21 cellular contexts compared by ENCODE assay signal in the genomic region with DNA sequence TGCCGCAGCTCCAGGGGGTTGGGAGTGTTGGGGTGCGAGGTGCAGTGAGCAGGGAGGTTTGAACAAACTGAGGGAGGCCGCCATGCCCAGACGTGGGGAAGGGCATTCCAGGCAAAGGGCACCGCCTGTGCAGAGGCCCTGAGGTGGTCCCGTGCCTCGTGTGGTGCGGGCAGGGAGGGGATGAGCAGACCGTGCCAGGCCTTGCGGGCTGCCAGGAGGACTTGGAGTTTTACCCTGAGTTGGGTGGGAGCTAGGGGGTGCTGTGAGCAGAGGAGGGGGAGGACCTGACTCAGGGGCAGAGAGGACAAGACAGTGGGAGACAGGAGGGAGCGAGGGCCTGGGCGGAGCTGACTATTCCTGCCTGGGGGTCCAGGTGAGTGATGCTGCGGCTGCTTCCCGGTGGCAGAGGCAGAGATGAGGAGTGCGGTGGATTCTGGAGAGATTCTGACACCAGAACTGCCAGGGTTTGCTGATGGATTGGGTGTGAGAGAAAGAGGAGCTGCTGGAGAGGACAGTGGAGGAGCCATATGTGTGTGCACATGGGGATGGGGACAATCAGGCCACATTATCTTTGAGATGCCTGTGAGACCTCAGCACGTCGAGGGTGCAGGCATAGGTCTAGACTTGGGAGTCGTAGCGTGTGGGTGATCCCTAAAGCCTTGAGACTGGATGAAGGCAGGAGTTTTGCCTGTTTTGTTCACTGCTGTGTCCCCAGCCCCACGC. TPM values are rescaled to one million over a fixed set of nuclear protein-coding genes. Genes with fewer than 3 reads are reported as not detected.
DNase-seq lines count a peak whose midpoint lies in the region; ATAC-seq, FAIRE-seq and TF ChIP-seq lines count a peak whose summit lies in the region.
"Had no signal": no experiment of that assay in that cellular context is flagged by ENCODE, and none has a peak within 500 bp of the region (broad histone marks: within the 10 kb centered on the region; RNA-seq: fewer than 3 reads in every experiment).

No MANE protein-coding gene starts in this region.

- H3K9me3 ChIP-seq in endodermal cell (ENCODE audit: control insufficient read depth, low read length) (no peaks in the 10 kb centered on the region), osteoblast (ENCODE audit: low read depth, low read length) (no peaks in the 10 kb centered on the region), Karpas-422 (ENCODE audit: low read length) (no peaks in the 10 kb centered on the region)
- H3K9me3 ChIP-seq: A549, BE2C, SK-N-SH had no signal

- H3K4me1 ChIP-seq in endodermal cell (ENCODE audit: control insufficient read depth, insufficient read depth, low read length) = no peaks in the 10 kb centered on the region
- no peaks in the 10 kb centered on the region for H3K4me1 ChIP-seq in osteoblast (ENCODE audit: insufficient read depth, low read length)
- H3K4me1 ChIP-seq in Karpas-422 (ENCODE audit: low read length) = no peaks in the 10 kb centered on the region
- H3K4me1 ChIP-seq: A549, BE2C had no signal

- H3K4me3 ChIP-seq in endodermal cell (ENCODE audit: low read length) (no peak overlapping the region), osteoblast (ENCODE audit: insufficient read depth, low read length) (no peak overlapping the region), Karpas-422 (ENCODE audit: low read length) (no peak overlapping the region)
- H3K4me3 ChIP-seq: A549 had no signal

- H3K9ac ChIP-seq in endodermal cell (ENCODE audit: extremely low read depth, low read length, poor library complexity, severe bottlenecking) (no peak overlapping the region), Karpas-422 (ENCODE audit: low read length) (no peak overlapping the region)
- H3K9ac ChIP-seq: SK-N-SH had no signal

- H3K36me3 ChIP-seq in endodermal cell (ENCODE audit: control insufficient read depth, insufficient read depth, low read length) (no peaks in the 10 kb centered on the region), osteoblast (ENCODE audit: insufficient read depth, low read length) (no peaks in the 10 kb centered on the region), Karpas-422 (ENCODE audit: insufficient read depth, low read length) (no peaks in the 10 kb centered on the region)
- H3K36me3 ChIP-seq: BE2C had no signal

- ATAC-seq in activated CD8-positive, alpha-beta memory T cell treated with anti-CD3 and anti-CD28 coated beads, Interleukin-2, amount 10 ng/mL, durations not matched to agents 7 days and 5 days = no peak
- ATAC-seq: A549; activated CD4-positive, CD25-positive, alpha-beta regulatory T cell treated with anti-CD3 and anti-CD28 coated beads, Interleukin-2, amount 50 U/mL, for 24 hours; left colon had no signal

- H2AFZ ChIP-seq in osteoblast (ENCODE audit: low read length) (no peak overlapping the region), Karpas-422 (ENCODE audit: low read length) (no peak overlapping the region)

- no peaks in the 10 kb centered on the region for H4K20me1 ChIP-seq in osteoblast (ENCODE audit: insufficient read depth, low read length)
- H4K20me1 ChIP-seq in Karpas-422 (ENCODE audit: insufficient read depth, low read depth, low read length) = no peaks in the 10 kb centered on the region

- peak; percentile 8 for DNase-seq in activated CD8-positive, alpha-beta memory T cell treated with anti-CD3 and anti-CD28 coated beads, Interleukin-2, amount 50 U/mL, for 4 hours
- no peak for DNase-seq in activated CD8-positive, alpha-beta memory T cell treated with anti-CD3 and anti-CD28 coated beads, Interleukin-2, amount 10 ng/mL, durations not matched to agents 7 days and 5 days
- DNase-seq in HTR-8/SVneo (ENCODE audit: insufficient read length, low spot score) (no peak), endodermal cell (peak; percentile 44), osteoblast (ENCODE audit: insufficient read length, low spot score, missing footprints) (peak; percentile 61), NCI-H748 (lab: John Stamatoyannopoulos, UW; ENCODE audit: unreplicated experiment) (no peak), Karpas-422 (no peak), hippocampal formation (lab: John Stamatoyannopoulos, UW) (no peak)
- DNase-seq: activated naive CD4-positive, alpha-beta T cell; BE2C; effector CD8-positive, alpha-beta T cell; left colon; midbrain; NCI-H1417; NCI-H2107; NCI-H510A; SK-N-SH; stimulated activated CD4-positive, alpha-beta T cell treated with anti-CD3 and anti-CD28 coated beads, Interleukin-4, amount 100 ng/mL, for 24 hours had no signal

- H3K9me3 Mint-ChIP-seq in activated CD8-positive, alpha-beta memory T cell treated with anti-CD3 and anti-CD28 coated beads, Interleukin-2, amount 10 ng/mL, durations not matched to agents 7 days and 5 days (ENCODE audit: low read depth) = no peaks in the 10 kb centered on the region
- no peaks in the 10 kb centered on the region for H3K9me3 Mint-ChIP-seq in endodermal cell

- H3K27ac ChIP-seq in endodermal cell (ENCODE audit: low read depth, low read length) (no peak overlapping the region), osteoblast (ENCODE audit: low read depth, low read length) (no peak overlapping the region), Karpas-422 (ENCODE audit: low read length) (no peak overlapping the region)
- H3K27ac ChIP-seq: A549 had no signal

- H3K27ac Mint-ChIP-seq in activated CD8-positive, alpha-beta memory T cell treated with anti-CD3 and anti-CD28 coated beads, Interleukin-2, amount 10 ng/mL, durations not matched to agents 7 days and 5 days = no peak overlapping the region
- no peak overlapping the region for H3K27ac Mint-ChIP-seq in endodermal cell

- 92 to 93% methylated on average over 16 to 20 of the region's 20 CpGs for WGBS in endodermal cell (ENCODE audit: insufficient coverage in 1 of 2, insufficient read length in 1 of 2), 2 experiments

- H3K36me3 Mint-ChIP-seq in activated CD8-positive, alpha-beta memory T cell treated with anti-CD3 and anti-CD28 coated beads, Interleukin-2, amount 10 ng/mL, durations not matched to agents 7 days and 5 days = peaks cover 48% of the 10 kb centered on the region
- peaks cover 5% of the 10 kb centered on the region for H3K36me3 Mint-ChIP-seq in endodermal cell (ENCODE audit: low read depth)

- H3K79me2 ChIP-seq in osteoblast (ENCODE audit: insufficient read depth, low read length) (no peaks in the 10 kb centered on the region), Karpas-422 (ENCODE audit: low read length) (no peaks in the 10 kb centered on the region)

- TF ChIP-seq CTCF in endodermal cell (conservative IDR thresholded peaks at IDR 0.05) = no peak
- no peak for TF ChIP-seq CTCF in osteoblast (IDR thresholded peaks at IDR 0.05; ENCODE audit: extremely low read depth, low read depth, low read length)

- H3K27me3 Mint-ChIP-seq in activated CD8-positive, alpha-beta memory T cell treated with anti-CD3 and anti-CD28 coated beads, Interleukin-2, amount 10 ng/mL, durations not matched to agents 7 days and 5 days = no peaks in the 10 kb centered on the region
- H3K27me3 Mint-ChIP-seq in endodermal cell (ENCODE audit: insufficient read depth) = peaks cover 4% of the 10 kb centered on the region

- H3K27me3 ChIP-seq in endodermal cell (ENCODE audit: control insufficient read depth, insufficient read depth, low read length, poor library complexity, severe bottlenecking) (no peaks in the 10 kb centered on the region), osteoblast (ENCODE audit: insufficient read depth, low read length) (no peaks in the 10 kb centered on the region), Karpas-422 (ENCODE audit: low read length) (no peaks in the 10 kb centered on the region)
- H3K27me3 ChIP-seq: BE2C had no signal

- H3K4me3 Mint-ChIP-seq in activated CD8-positive, alpha-beta memory T cell treated with anti-CD3 and anti-CD28 coated beads, Interleukin-2, amount 10 ng/mL, durations not matched to agents 7 days and 5 days = no peak overlapping the region
- H3K4me3 Mint-ChIP-seq in endodermal cell = no peak overlapping the region

- no peaks in the 10 kb centered on the region for H3K9me2 ChIP-seq in Karpas-422 (replicated peaks; ENCODE audit: insufficient read depth, low read length)
- H3K9me2 ChIP-seq: SK-N-SH had no signal

- no peak overlapping the region for H3K4me2 ChIP-seq in osteoblast (ENCODE audit: insufficient read depth, low read length)
- H3K4me2 ChIP-seq in Karpas-422 (ENCODE audit: low read depth, low read length, poor library complexity, severe bottlenecking) = no peak overlapping the region
- H3K4me2 ChIP-seq: A549, SK-N-SH had no signal

- peaks cover 20% of the 10 kb centered on the region for H3K4me1 Mint-ChIP-seq in activated CD8-positive, alpha-beta memory T cell treated with anti-CD3 and anti-CD28 coated beads, Interleukin-2, amount 10 ng/mL, durations not matched to agents 7 days and 5 days
- peaks cover 6% of the 10 kb centered on the region for H3K4me1 Mint-ChIP-seq in endodermal cell

- FAIRE-seq in HTR-8/SVneo (lab: Jason Lieb, UNC) = peak; percentile 68
- FAIRE-seq: A549, GM18507 had no signal

- CTCF ChIA-PET in activated CD8-positive, alpha-beta memory T cell treated with anti-CD3 and anti-CD28 coated beads, Interleukin-2, amount 10 ng/mL, durations not matched to agents 7 days and 5 days (lab: Charles Lee) = interaction anchor here (1.0 to 20.6 kb wide), 3 partner anchors 12 to 30 kb away, joined by 3 to 621 read pairs (median 3); a partner anchor contains a TSS

RNA-seq across cellular contexts. Expression of a gene that starts 23.4 kb away (rescaled TPM):
- total RNA-seq in activated CD8-positive, alpha-beta memory T cell treated with anti-CD3 and anti-CD28 coated beads, Interleukin-2, amount 10 ng/mL, durations not matched to agents 7 days and 5 days = 100 to 1,000 TPM; 286 to 338 TPM
- total RNA-seq in endodermal cell (10 to 100 TPM in 1 of 2 donors, 1 to 10 TPM in 1; 8.3 to 10.4 TPM), osteoblast (under 0.01 TPM in 2 replicates)
- polyA plus RNA-seq in endodermal cell (2013, experiment 1 of 2) = 1.8 TPM
- polyA plus RNA-seq in endodermal cell (2013, experiment 2 of 2) = 3.1 TPM
- not detected in 2 replicates for total RNA-seq in Karpas-422 (2014; rRNA removed; shearing (Covaris generic); ENCODE audit: low replicate concordance)

Comparison
In these comparisons a context has a peak if more than half of its experiments do, and no peak if none do; other contexts are left out.
1. DNase-seq: peak in activated CD8-positive, alpha-beta memory T cell treated with anti-CD3 and anti-CD28 coated beads, Interleukin-2, amount 50 U/mL, for 4 hours (single experiment), endodermal cell (single experiment) and osteoblast (single experiment); none in activated CD8-positive, alpha-beta memory T cell treated with anti-CD3 and anti-CD28 coated beads, Interleukin-2, amount 10 ng/mL, durations not matched to agents 7 days and 5 days (single experiment), HTR-8/SVneo (single experiment), NCI-H748 (single experiment), Karpas-422 (single experiment) and hippocampal formation (0 of 2).
2. RNA of a gene that starts 23.4 kb away (total RNA-seq): 286 to 338 TPM in activated CD8-positive, alpha-beta memory T cell treated with anti-CD3 and anti-CD28 coated beads, Interleukin-2, amount 10 ng/mL, durations not matched to agents 7 days and 5 days; 8.3 to 10.4 TPM in endodermal cell, under 0.01 TPM in osteoblast and not detected in Karpas-422; every median in the first group is over 10 times any median in the second.